In genomic region chr11:118953265-118953664, GRCh38 we compare ENCODE assay signal across 10 cellular contexts. TPM values are rescaled to one million over a fixed set of nuclear protein-coding genes. Genes with fewer than 3 reads are reported as not detected.
DNase-seq lines count a peak whose midpoint lies in the region.
"Had no signal": no experiment of that assay in that cellular context is flagged by ENCODE, and none has a peak within 500 bp of the region (broad histone marks: within the 10 kb centered on the region; RNA-seq: fewer than 3 reads in every experiment).

No MANE protein-coding gene starts in this region.

- H2BK120ac ChIP-seq in mesenchymal stem cell (ENCODE audit: low read depth, low read length), result no peak overlapping the region

- 23% methylated on average over 4 of the region's 6 CpGs for WGBS in mesenchymal stem cell

- H3K9me3 ChIP-seq in mesenchymal stem cell (ENCODE audit: control insufficient read depth, low read length), result no peaks in the 10 kb centered on the region
- H3K9me3 ChIP-seq: pancreas had no signal

- no peak overlapping the region for H4K91ac ChIP-seq in mesenchymal stem cell (ENCODE audit: low read length)

- H2AFZ ChIP-seq in mesenchymal stem cell (ENCODE audit: low read depth, low read length), result no peak overlapping the region

- no peak overlapping the region for H3K4ac ChIP-seq in mesenchymal stem cell (ENCODE audit: low read depth in 1 of 2, low read length in 2 of 2)

- no peaks in the 10 kb centered on the region for H3K36me3 ChIP-seq in mesenchymal stem cell (ENCODE audit: control insufficient read depth in 1 of 2, insufficient read depth in 2 of 2, low read depth in 1 of 2, low read length in 2 of 2)
- H3K36me3 ChIP-seq: pancreas had no signal

- no peaks in the 10 kb centered on the region for H3K79me1 ChIP-seq in mesenchymal stem cell (replicated peaks; ENCODE audit: low read length, poor library complexity, severe bottlenecking)

- H3K14ac ChIP-seq in mesenchymal stem cell (ENCODE audit: low read length in 2 of 2), result no peak overlapping the region

- no peak overlapping the region for H3K9ac ChIP-seq in mesenchymal stem cell (ENCODE audit: low read length)

- no peak overlapping the region for H4K8ac ChIP-seq in mesenchymal stem cell (ENCODE audit: low read length)

- no peak overlapping the region for H2BK12ac ChIP-seq in mesenchymal stem cell (ENCODE audit: low read length in 2 of 2)

- H2BK15ac ChIP-seq in mesenchymal stem cell (ENCODE audit: low read depth, poor library complexity, severe bottlenecking), result no peak overlapping the region

- H3K23ac ChIP-seq in mesenchymal stem cell (ENCODE audit: low read length in 2 of 2), result no peak overlapping the region

- H2BK5ac ChIP-seq in mesenchymal stem cell (ENCODE audit: low read depth, low read length, poor library complexity, severe bottlenecking), result no peak overlapping the region

- DNase-seq in EH (ENCODE audit: low read depth) (peak; percentile 38), NCI-H1436 (lab: John Stamatoyannopoulos, UW) (peak; percentile 94), amygdala (lab: John Stamatoyannopoulos, UW) (peak in 51 of 56 donors; percentile 9 to 89 (median 68)), mesenchymal stem cell (peak; percentile 20), AG20443 (ENCODE audit: low spot score) (no peak), T-helper 1 cell (no peak), dermis blood vessel endothelial cell (no peak), dedifferentiated amniotic fluid mesenchymal stem cell (ENCODE audit: extremely low spot score) (no peak)

- no peak overlapping the region for H3K4me2 ChIP-seq in mesenchymal stem cell (ENCODE audit: low read length, poor library complexity, severe bottlenecking)

- no peak overlapping the region for H3K4me3 ChIP-seq in mesenchymal stem cell (ENCODE audit: insufficient read depth in 1 of 2, low read depth in 1 of 2, low read length in 2 of 2)
- H3K4me3 ChIP-seq: pancreas had no signal

- no peak overlapping the region for H3K27ac ChIP-seq in mesenchymal stem cell (ENCODE audit: low read length, poor library complexity, severe bottlenecking)
- H3K27ac ChIP-seq: pancreas had no signal

- peaks cover 42 to 66% of the 10 kb centered on the region in 2 experiments for H3K27me3 ChIP-seq in mesenchymal stem cell (ENCODE audit: control insufficient read depth in 1 of 2, insufficient read depth in 1 of 2, low read length in 2 of 2)
- H3K27me3 ChIP-seq: pancreas had no signal

- H2AK5ac ChIP-seq in mesenchymal stem cell (ENCODE audit: low read length, severe bottlenecking), result no peak overlapping the region

- H3K4me1 ChIP-seq in mesenchymal stem cell (ENCODE audit: control insufficient read depth, insufficient read depth, low read depth, low read length), result no peaks in the 10 kb centered on the region
- H3K4me1 ChIP-seq: pancreas had no signal

- H3K18ac ChIP-seq in mesenchymal stem cell (ENCODE audit: low read depth in 1 of 2, low read length in 2 of 2), result no peak overlapping the region

RNA-seq across cellular contexts. Expression of gene UPK2, which starts 2.8 kb away (rescaled TPM):
- 0.04 TPM for polyA plus RNA-seq in mesenchymal stem cell (2013, experiment 1 of 2)
- not detected for polyA plus RNA-seq in mesenchymal stem cell (2013, experiment 2 of 2)
- not detected in 2 replicates for total RNA-seq in dermis blood vessel endothelial cell

RNA-seq across cellular contexts. Expression of gene FOXR1, which starts 18.3 kb away (rescaled TPM):
- not detected for polyA plus RNA-seq in mesenchymal stem cell (2013, experiment 1 of 2)
- polyA plus RNA-seq in mesenchymal stem cell (2013, experiment 2 of 2), result not detected
- not detected in 2 replicates for total RNA-seq in dermis blood vessel endothelial cell
- total RNA-seq: chondrocyte, pancreas had no signal
- polyA plus RNA-seq: pancreas had no signal

RNA-seq across cellular contexts. Expression of gene BCL9L, which starts 27.5 kb away (rescaled TPM):
- polyA plus RNA-seq in mesenchymal stem cell (2013, experiment 1 of 2), result 121 TPM
- polyA plus RNA-seq in mesenchymal stem cell (2013, experiment 2 of 2), result 115 TPM
- total RNA-seq in dermis blood vessel endothelial cell, result 7.1 and 18.8 TPM in 2 replicates

RNA-seq across cellular contexts. Expression of gene CENATAC, which starts 44.7 kb away (rescaled TPM):
- polyA plus RNA-seq in mesenchymal stem cell (2013, experiment 1 of 2), result 11.0 TPM
- 10.0 TPM for polyA plus RNA-seq in mesenchymal stem cell (2013, experiment 2 of 2)
- total RNA-seq in dermis blood vessel endothelial cell, result 9.7 and 21.6 TPM in 2 replicates

Comparison
In these comparisons a context has a peak if more than half of its experiments do, and no peak if none do; other contexts are left out.
1. DNase-seq: peak in EH (single experiment), NCI-H1436 (single experiment), amygdala (51 of 56) and mesenchymal stem cell (single experiment); none in AG20443 (single experiment), T-helper 1 cell (0 of 5), dermis blood vessel endothelial cell (single experiment) and dedifferentiated amniotic fluid mesenchymal stem cell (single experiment).